ENCODE assay signal across 12 cellular contexts in the genomic region with DNA sequence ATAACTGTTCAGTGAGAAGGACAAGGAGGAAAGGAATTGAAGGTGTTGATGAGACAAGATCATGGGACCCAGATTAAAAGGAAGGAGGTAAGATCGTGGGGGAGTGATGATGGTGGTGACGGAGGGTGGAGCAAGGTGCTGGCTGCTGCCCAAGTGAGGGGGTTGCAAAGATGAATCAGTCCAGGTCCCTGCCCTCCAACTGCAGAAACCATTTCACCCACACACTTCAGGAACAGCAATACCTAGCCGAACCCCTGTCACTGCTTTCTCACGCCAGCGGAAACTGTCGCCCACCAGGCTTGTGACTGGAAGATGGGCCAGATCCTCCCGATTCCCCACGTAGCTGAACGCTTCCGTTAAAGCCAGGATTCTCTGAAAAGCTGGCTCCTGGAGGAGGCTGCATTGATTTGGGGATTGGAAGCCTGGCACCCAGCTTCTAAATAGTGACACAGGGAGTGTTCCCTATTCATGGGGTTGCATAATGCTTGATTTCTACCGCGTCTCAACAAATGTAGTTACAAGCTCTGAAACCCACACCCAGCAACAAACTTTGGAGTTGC. TPM values are rescaled to one million over a fixed set of nuclear protein-coding genes. Genes with fewer than 3 reads are reported as not detected.
DNase-seq lines count a peak whose midpoint lies in the region; ATAC-seq, FAIRE-seq and TF ChIP-seq lines count a peak whose summit lies in the region.
"Had no signal": no experiment of that assay in that cellular context is flagged by ENCODE, and none has a peak within 500 bp of the region (broad histone marks: within the 10 kb centered on the region; RNA-seq: fewer than 3 reads in every experiment).

No MANE protein-coding gene starts in this region.

- H3K36me3 Mint-ChIP-seq in activated CD4-positive, alpha-beta T cell treated with anti-CD3 and anti-CD28 coated beads, Interleukin-2, amount 10 ng/mL, durations not matched to agents 7 days and 5 days (ENCODE audit: low read depth), result no peaks in the 10 kb centered on the region
- H3K36me3 Mint-ChIP-seq: IgD-negative memory B cell had no signal

- ATAC-seq in mucosa of descending colon (no peak), GM19455 (IDR thresholded peaks at IDR 0.05; ENCODE audit: unreplicated experiment) (no peak), GM19452 (IDR thresholded peaks at IDR 0.05; ENCODE audit: unreplicated experiment) (no peak)

- DNase-seq in GM12865 (ENCODE audit: low read depth), result peak; percentile 59
- DNase-seq in activated CD4-positive, alpha-beta T cell treated with anti-CD3 and anti-CD28 coated beads, Interleukin-2, amount 10 ng/mL, durations not matched to agents 7 days and 5 days, result no peak
- DNase-seq in bronchial epithelial cell (ENCODE audit: low read depth), result peak; percentile 33
- peak; percentile 61 for DNase-seq in stimulated activated CD4-positive, alpha-beta T cell treated with anti-CD3 and anti-CD28 coated beads, Interleukin-2, amount 100 ng/mL, for 4 hours (ENCODE audit: low read depth)
- DNase-seq in middle frontal gyrus (ENCODE audit: extremely low spot score, low spot score), result no peak
- no peak for DNase-seq in mucosa of descending colon
- DNase-seq: midbrain, NCI-H2227 treated with DMSO at 0.1 percent for 48 hours, SHP77 had no signal

- no peak for FAIRE-seq in bronchial epithelial cell (lab: Jason Lieb, UNC)

- POLR2A ChIA-PET in activated CD4-positive, alpha-beta T cell treated with anti-CD3 and anti-CD28 coated beads, Interleukin-2, amount 10 ng/mL, durations not matched to agents 7 days and 5 days (lab: Charles Lee), result no interaction called here

- CTCF ChIA-PET in activated CD4-positive, alpha-beta T cell treated with anti-CD3 and anti-CD28 coated beads, Interleukin-2, amount 10 ng/mL, durations not matched to agents 7 days and 5 days (lab: Charles Lee), result interaction anchor here (0.6 to 5.0 kb wide), 5 partner anchors 8 to 595 kb away, joined by 3 to 59 read pairs (median 11); a partner anchor contains a TSS

- no peaks in the 10 kb centered on the region for H3K36me3 ChIP-seq in bronchial epithelial cell (ENCODE audit: control insufficient read depth, insufficient read depth, low read length)
- H3K36me3 ChIP-seq in mucosa of descending colon (ENCODE audit: low read depth), result no peaks in the 10 kb centered on the region

- no peaks in the 10 kb centered on the region for H3K9me3 Mint-ChIP-seq in activated CD4-positive, alpha-beta T cell treated with anti-CD3 and anti-CD28 coated beads, Interleukin-2, amount 10 ng/mL, durations not matched to agents 7 days and 5 days
- H3K9me3 Mint-ChIP-seq: IgD-negative memory B cell had no signal

- peaks cover 31% of the 10 kb centered on the region for H3K4me1 Mint-ChIP-seq in activated CD4-positive, alpha-beta T cell treated with anti-CD3 and anti-CD28 coated beads, Interleukin-2, amount 10 ng/mL, durations not matched to agents 7 days and 5 days

- TF ChIP-seq CTCF in GM12865 (IDR thresholded peaks at IDR 0.05; ENCODE audit: insufficient read depth, low read depth, low read length, missing control alignments), result no peak
- TF ChIP-seq CTCF in bronchial epithelial cell (IDR thresholded peaks at IDR 0.05; ENCODE audit: insufficient read depth, low read length, severe bottlenecking), result no peak
- no peak for TF ChIP-seq CTCF in mucosa of descending colon (IDR thresholded peaks at IDR 0.05)

- H3K4me1 ChIP-seq in mucosa of descending colon (ENCODE audit: low read depth), result peaks cover 9% of the 10 kb centered on the region

- peak overlapping the region; percentile 33 for H3K4me3 Mint-ChIP-seq in activated CD4-positive, alpha-beta T cell treated with anti-CD3 and anti-CD28 coated beads, Interleukin-2, amount 10 ng/mL, durations not matched to agents 7 days and 5 days

- intact Hi-C loops in mucosa of descending colon (cut with DNase I, micrococcal nuclease), result no loop called here

- H3K4me3 ChIP-seq in GM12865 (ENCODE audit: low read depth, low read length) (no peak overlapping the region), bronchial epithelial cell (ENCODE audit: low read depth, low read length) (no peak overlapping the region), mucosa of descending colon (no peak overlapping the region)

- H3K27me3 Mint-ChIP-seq in activated CD4-positive, alpha-beta T cell treated with anti-CD3 and anti-CD28 coated beads, Interleukin-2, amount 10 ng/mL, durations not matched to agents 7 days and 5 days, result peaks cover 5% of the 10 kb centered on the region

- H3K27me3 ChIP-seq in bronchial epithelial cell (ENCODE audit: control insufficient read depth, insufficient read depth, low read length), result no peaks in the 10 kb centered on the region

- peak overlapping the region; percentile 46 for H3K27ac Mint-ChIP-seq in activated CD4-positive, alpha-beta T cell treated with anti-CD3 and anti-CD28 coated beads, Interleukin-2, amount 10 ng/mL, durations not matched to agents 7 days and 5 days
- H3K27ac Mint-ChIP-seq: IgD-negative memory B cell had no signal

- H3K9me3 ChIP-seq in mucosa of descending colon, result no peaks in the 10 kb centered on the region

RNA-seq across cellular contexts. Expression of a gene that starts 3.2 kb away (rescaled TPM):
- 10 to 100 TPM; 42.5 to 44.6 TPM for total RNA-seq in activated CD4-positive, alpha-beta T cell treated with anti-CD3 and anti-CD28 coated beads, Interleukin-2, amount 10 ng/mL, durations not matched to agents 7 days and 5 days
- 36.2 and 50.3 TPM in 2 replicates for total RNA-seq in bronchial epithelial cell
- 10 to 100 TPM; 34.0 to 35.6 (median 35.5) TPM for total RNA-seq in mucosa of descending colon

RNA-seq across cellular contexts. Expression of a gene that starts 10.5 kb away (rescaled TPM):
- total RNA-seq in activated CD4-positive, alpha-beta T cell treated with anti-CD3 and anti-CD28 coated beads, Interleukin-2, amount 10 ng/mL, durations not matched to agents 7 days and 5 days, result under 1 TPM; 0.54 to 0.69 TPM
- 2.9 and 3.7 TPM in 2 replicates for total RNA-seq in bronchial epithelial cell
- 10 to 100 TPM; 12.7 to 87.8 (median 22.4) TPM for total RNA-seq in mucosa of descending colon

RNA-seq across cellular contexts. Expression of a gene that starts 41.9 kb away (rescaled TPM):
- total RNA-seq in activated CD4-positive, alpha-beta T cell treated with anti-CD3 and anti-CD28 coated beads, Interleukin-2, amount 10 ng/mL, durations not matched to agents 7 days and 5 days, result 1 to 10 TPM; 1.9 to 2.7 TPM
- total RNA-seq in bronchial epithelial cell (8.4 and 9.0 TPM in 2 replicates), mucosa of descending colon (10 to 100 TPM; 30.9 to 59.3 (median 34.1) TPM)

Comparison
In these comparisons a context has a peak if more than half of its experiments do, and no peak if none do; other contexts are left out.
1. DNase-seq: peak in GM12865 (single experiment), bronchial epithelial cell (single experiment) and stimulated activated CD4-positive, alpha-beta T cell treated with anti-CD3 and anti-CD28 coated beads, Interleukin-2, amount 100 ng/mL, for 4 hours (single experiment); none in activated CD4-positive, alpha-beta T cell treated with anti-CD3 and anti-CD28 coated beads, Interleukin-2, amount 10 ng/mL, durations not matched to agents 7 days and 5 days (single experiment), middle frontal gyrus (single experiment) and mucosa of descending colon (0 of 3).